Comparison of ENCODE assay signal across 1 cellular context in genomic region chr14:70011098-70011497, GRCh38.
TF ChIP-seq lines count a peak whose summit lies in the region.

No MANE protein-coding gene starts in this region.

TF ChIP-seq in GM12878, 131 proteins besides CTCF, POLR2A, EP300 and RAD21 (continued from another document):
- TF ChIP-seq, protein P1, sequence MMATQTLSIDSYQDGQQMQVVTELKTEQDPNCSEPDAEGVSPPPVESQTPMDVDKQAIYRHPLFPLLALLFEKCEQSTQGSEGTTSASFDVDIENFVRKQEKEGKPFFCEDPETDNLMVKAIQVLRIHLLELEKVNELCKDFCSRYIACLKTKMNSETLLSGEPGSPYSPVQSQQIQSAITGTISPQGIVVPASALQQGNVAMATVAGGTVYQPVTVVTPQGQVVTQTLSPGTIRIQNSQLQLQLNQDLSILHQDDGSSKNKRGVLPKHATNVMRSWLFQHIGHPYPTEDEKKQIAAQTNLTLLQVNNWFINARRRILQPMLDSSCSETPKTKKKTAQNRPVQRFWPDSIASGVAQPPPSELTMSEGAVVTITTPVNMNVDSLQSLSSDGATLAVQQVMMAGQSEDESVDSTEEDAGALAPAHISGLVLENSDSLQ (IDR thresholded peaks at IDR 0.05), result no peak
- TF ChIP-seq PAX8 (IDR thresholded peaks at IDR 0.05), result no peak
- no peak for TF ChIP-seq GATAD2B (conservative IDR thresholded peaks at IDR 0.05; ENCODE audit: low read depth)
- TF ChIP-seq POLR2AphosphoS2 (IDR thresholded peaks at IDR 0.05; ENCODE audit: low read depth, low read length), result no peak
- no peak for TF ChIP-seq SREBF1 (IDR thresholded peaks at IDR 0.05; ENCODE audit: low read length)
- TF ChIP-seq ASH2L (IDR thresholded peaks at IDR 0.05; ENCODE audit: borderline replicate concordance, low read depth), result no peak
